Comparison of ENCODE assay signal across 23 cellular contexts in genomic region chr1:67522001-67522441, GRCh38.
"Had no signal": no experiment of that assay in that cellular context is flagged by ENCODE, and none has a peak within 500 bp of the region (broad histone marks: within the 10 kb centered on the region; RNA-seq: fewer than 3 reads in every experiment).

No MANE protein-coding gene starts in this region.

- ATAC-seq: left lung; natural killer cell treated with Interleukin-12 subunit alpha and Interleukin-12 subunit beta and Interleukin-15 and Interleukin-18, amount 100 ng/mL, for 72 hours; psoas muscle; WTC11 had no signal

- H3K9me3 ChIP-seq: left lung, neutrophil, ovary, psoas muscle, thyroid gland had no signal

- H3K4me3 ChIP-seq: coronary artery, left lung, ovary, psoas muscle, skin epidermis, thyroid gland had no signal

- H3K36me3 ChIP-seq: left lung, neutrophil, ovary, thyroid gland had no signal

- DNase-seq: activated CD4-positive, alpha-beta T cell treated with anti-CD3 and anti-CD28 coated beads, Interleukin-2, amount 50 U/mL, for 4 hours; activated CD8-positive, alpha-beta memory T cell treated with anti-CD3 and anti-CD28 coated beads for 24 hours; activated CD8-positive, alpha-beta memory T cell treated with anti-CD3 and anti-CD28 coated beads, Interleukin-2, amount 50 U/mL, for 48 hours; activated naive CD4-positive, alpha-beta T cell treated with Interleukin-2 at 50 U/mL for 16 hours; activated naive CD8-positive, alpha-beta T cell treated with anti-CD3 and anti-CD28 coated beads for 36 hours; activated T-cell treated with anti-CD3 and anti-CD28 coated beads, Interleukin-2, amount 50 U/mL, for 48 hours; cerebellar nuclear complex; endodermal cell; foreskin melanocyte; left lung; midbrain; ovary; psoas muscle; stimulated activated CD4-positive, alpha-beta T cell treated with anti-CD3 and anti-CD28 coated beads, Interleukin-1b, Interleukin-23, amount 100 ng/mL, for 48 hours; substantia nigra; T1000; thyroid gland had no signal

- H3K27me3 ChIP-seq: left lung, neutrophil, ovary, thyroid gland had no signal

- H3K4me1 ChIP-seq: left lung, psoas muscle had no signal

- H3K27ac ChIP-seq: coronary artery, epithelial cell of prostate, left lung, neutrophil, ovary, psoas muscle, thyroid gland had no signal
